ENCODE assay signal across 8 cellular contexts in the genomic region with DNA sequence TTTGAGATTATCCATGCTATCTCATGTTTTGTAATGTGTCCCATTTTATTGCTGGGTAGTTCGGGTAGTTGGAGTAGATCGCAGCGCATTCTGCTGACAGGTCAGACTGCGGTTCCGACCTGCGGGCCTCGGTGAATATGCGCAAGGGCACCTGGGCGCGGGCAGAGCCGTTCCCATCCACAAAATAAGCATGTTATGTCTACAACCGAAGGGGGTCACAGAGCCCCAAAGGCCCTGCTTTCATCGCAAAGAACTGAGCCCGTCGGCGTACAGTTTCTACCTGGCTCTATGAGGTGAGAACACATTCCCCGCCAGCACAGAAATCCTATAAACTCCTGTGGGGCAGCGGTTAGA.
DNase-seq lines count a peak whose midpoint lies in the region; ATAC-seq and TF ChIP-seq lines count a peak whose summit lies in the region.

No MANE protein-coding gene starts in this region.

- H3K9me3 ChIP-seq in DOHH2 (ENCODE audit: control insufficient read depth, insufficient read depth, low read length) (peaks cover 13% of the 10 kb centered on the region; the same call in 1 of the 2 replicates), MM.1S (replicated peaks; ENCODE audit: insufficient read depth, low read length) (no peaks in the 10 kb centered on the region), endodermal cell (ENCODE audit: control insufficient read depth, low read length) (peaks cover 5% of the 10 kb centered on the region), uterus (no peaks in the 10 kb centered on the region)

- WGBS in endodermal cell (ENCODE audit: insufficient coverage in 1 of 2, insufficient read length in 1 of 2), 2 experiments: 7 to 14% methylated on average over 10 to 18 of the region's 18 CpGs

- H3K4me1 Mint-ChIP-seq in endodermal cell (peaks cover 10% of the 10 kb centered on the region), osteocyte (ENCODE audit: unreplicated experiment) (peaks cover 14% of the 10 kb centered on the region)

- H3K27ac ChIP-seq in DOHH2 (ENCODE audit: low read depth, low read length) (peak overlapping the region; percentile 18; the same call in 1 of the 2 replicates), MM.1S (ENCODE audit: low read length) (peak overlapping the region; percentile 71; the same call in 1 of the 2 replicates), endodermal cell (ENCODE audit: low read depth, low read length) (no peak overlapping the region), uterus (no peak overlapping the region)

- no peak for TF ChIP-seq CTCF in DOHH2 (IDR thresholded peaks at IDR 0.05; ENCODE audit: low read depth, low read length, poor library complexity, severe bottlenecking)
- no peak for TF ChIP-seq CTCF in MM.1S (IDR thresholded peaks at IDR 0.05; ENCODE audit: low read length)
- TF ChIP-seq CTCF in endodermal cell (conservative IDR thresholded peaks at IDR 0.05): no peak
- no peak for TF ChIP-seq CTCF in osteocyte (IDR thresholded peaks at IDR 0.05)
- no peak for TF ChIP-seq CTCF in uterus (IDR thresholded peaks at IDR 0.05)

- H3K9ac ChIP-seq in MM.1S (ENCODE audit: low read length): peak overlapping the region; percentile 97
- no peak overlapping the region for H3K9ac ChIP-seq in endodermal cell (ENCODE audit: extremely low read depth, low read length, poor library complexity, severe bottlenecking)

- H3K4me3 Mint-ChIP-seq in endodermal cell (peak overlapping the region; percentile 83), osteocyte (ENCODE audit: unreplicated experiment) (peak overlapping the region; percentile 93)

- H3K9me2 ChIP-seq in DOHH2 (replicated peaks; ENCODE audit: control insufficient read depth, low read length) (no peaks in the 10 kb centered on the region; the same call in 1 of the 2 replicates), MM.1S (replicated peaks; ENCODE audit: insufficient read depth, low read length) (no peaks in the 10 kb centered on the region)

- H3K79me2 ChIP-seq in DOHH2 (ENCODE audit: control insufficient read depth, low read length) (no peaks in the 10 kb centered on the region), MM.1S (ENCODE audit: low read length) (no peaks in the 10 kb centered on the region)

- H3K36me3 Mint-ChIP-seq in endodermal cell (ENCODE audit: low read depth) (no peaks in the 10 kb centered on the region), osteocyte (ENCODE audit: unreplicated experiment) (no peaks in the 10 kb centered on the region)

- H3K9me3 Mint-ChIP-seq in endodermal cell (peaks cover 10% of the 10 kb centered on the region), osteocyte (ENCODE audit: unreplicated experiment) (peaks cover 13% of the 10 kb centered on the region)

- H3K4me3 ChIP-seq in DOHH2 (ENCODE audit: low read length): peak overlapping the region; percentile 81
- H3K4me3 ChIP-seq in MM.1S (ENCODE audit: low read length): peak overlapping the region; percentile 83
- H3K4me3 ChIP-seq in endodermal cell (ENCODE audit: low read length): peak overlapping the region; percentile 89
- peak overlapping the region in 1 of 2 donors; percentile 36 for H3K4me3 ChIP-seq in uterus

- H3K27ac Mint-ChIP-seq in endodermal cell: peak overlapping the region; percentile 100
- H3K27ac Mint-ChIP-seq in osteocyte (ENCODE audit: unreplicated experiment): peak overlapping the region; percentile 99

- H3K4me1 ChIP-seq in DOHH2 (ENCODE audit: control insufficient read depth, low read length) (peaks cover 18% of the 10 kb centered on the region), MM.1S (ENCODE audit: low read length) (0 out of 2 replicates have a peak, but pooled peaks cover 3% of the 10 kb centered on the region), endodermal cell (ENCODE audit: control insufficient read depth, insufficient read depth, low read length) (no peaks in the 10 kb centered on the region), uterus (peaks cover 0 to 14% of the 10 kb centered on the region in 2 donors)

- H3F3A ChIP-seq in DOHH2 (ENCODE audit: control insufficient read depth, insufficient read depth) (no peaks in the 10 kb centered on the region), MM.1S (ENCODE audit: insufficient read depth, low read length) (peaks cover 10% of the 10 kb centered on the region)

- H2AFZ ChIP-seq in MM.1S (ENCODE audit: low read length): peak overlapping the region; percentile 86

- DNase-seq in MM.1S (no peak), endodermal cell (no peak), osteocyte (ENCODE audit: extremely low spot score, unreplicated experiment) (no peak), uterus (no peak), LoVo (ENCODE audit: low spot score) (no peak), NCI-H524 treated with DMSO at 0.1 percent for 48 hours (lab: John Stamatoyannopoulos, UW) (no peak)

- TF ChIP-seq POLR2A in uterus (IDR thresholded peaks at IDR 0.05): no peak

- H3K27me3 Mint-ChIP-seq in endodermal cell (ENCODE audit: insufficient read depth) (peaks cover 56% of the 10 kb centered on the region), osteocyte (ENCODE audit: unreplicated experiment) (peaks cover 34% of the 10 kb centered on the region)

- ATAC-seq in HG02623 (IDR thresholded peaks at IDR 0.05; ENCODE audit: unreplicated experiment): no peak

- H3K4me2 ChIP-seq in DOHH2 (ENCODE audit: low read length): peak overlapping the region; percentile 86
- H3K4me2 ChIP-seq in MM.1S (ENCODE audit: low read depth, low read length): peak overlapping the region; percentile 89

- H3K27me3 ChIP-seq in DOHH2 (ENCODE audit: control insufficient read depth, low read length) (peaks cover 45% of the 10 kb centered on the region), MM.1S (replicated peaks; ENCODE audit: insufficient read depth, low read length) (peaks cover 16% of the 10 kb centered on the region; the same call in 1 of the 2 replicates), endodermal cell (ENCODE audit: control insufficient read depth, insufficient read depth, low read length, poor library complexity, severe bottlenecking) (peaks cover 60% of the 10 kb centered on the region), uterus (peaks cover 5 to 47% of the 10 kb centered on the region in 2 donors)

- H3K36me3 ChIP-seq in DOHH2 (ENCODE audit: control insufficient read depth, low read length) (no peaks in the 10 kb centered on the region), MM.1S (replicated peaks; ENCODE audit: insufficient read depth, low read length) (no peaks in the 10 kb centered on the region), endodermal cell (ENCODE audit: control insufficient read depth, insufficient read depth, low read length) (no peaks in the 10 kb centered on the region), uterus (no peaks in the 10 kb centered on the region)

- H4K20me1 ChIP-seq in DOHH2 (ENCODE audit: control insufficient read depth, insufficient read depth, low read depth, low read length) (no peaks in the 10 kb centered on the region), MM.1S (ENCODE audit: insufficient read depth, low read length) (no peaks in the 10 kb centered on the region)

- intact Hi-C loops in uterus (cut with DNase I; ENCODE audit: low total_unique reads): no loop called here

Comparison
In these comparisons a context has a peak if more than half of its experiments do, and no peak if none do; other contexts are left out.
1. H3K27ac ChIP-seq: peak in DOHH2 (single experiment) and MM.1S (single experiment); none in endodermal cell (single experiment) and uterus (0 of 2).